Comparison of ENCODE assay signal across 24 cellular contexts in genomic region chr20:11053310-11053709, GRCh38.
DNase-seq lines count a peak whose midpoint lies in the region; ATAC-seq, FAIRE-seq and TF ChIP-seq lines count a peak whose summit lies in the region.
"Had no signal": no experiment of that assay in that cellular context is flagged by ENCODE, and none has a peak within 500 bp of the region (broad histone marks: within the 10 kb centered on the region; RNA-seq: fewer than 3 reads in every experiment).

No MANE protein-coding gene starts in this region.

- H3K4me1 ChIP-seq in HepG2 (ENCODE audit: insufficient read depth, low read length) (no peaks in the 10 kb centered on the region), right lobe of liver (no peaks in the 10 kb centered on the region)
- H3K4me1 ChIP-seq: BE2C had no signal

- no peaks in the 10 kb centered on the region for H4K20me1 ChIP-seq in HepG2 (ENCODE audit: insufficient read depth, low read length)
- H4K20me1 ChIP-seq: BLaER1 had no signal

- no peak overlapping the region for H3K27ac ChIP-seq in HepG2 (ENCODE audit: extremely low read length, insufficient read depth, low read length)
- no peak overlapping the region for H3K27ac ChIP-seq in right lobe of liver
- H3K27ac ChIP-seq: 22Rv1, BLaER1 had no signal

- TF ChIP-seq RAD21 in HepG2 (CRISPR knock-in tag; IDR thresholded peaks at IDR 0.05) = no peak

- H3K4me3 ChIP-seq in HepG2 (replicated peaks in 1 of 3; ENCODE audit: insufficient read depth in 1 of 3, low read depth in 2 of 3, low read length in 3 of 3) = no peak overlapping the region
- H3K4me3 ChIP-seq in right lobe of liver = no peak overlapping the region
- H3K4me3 ChIP-seq: BLaER1, GM12878 had no signal

- no peak for TF ChIP-seq POLR2A in HepG2 (IDR thresholded peaks at IDR 0.05; ENCODE audit: insufficient read depth in 1 of 2, low read depth in 2 of 2, low read length in 2 of 2)
- no peak for TF ChIP-seq POLR2A in right lobe of liver (IDR thresholded peaks at IDR 0.05)

- intact Hi-C loops in HepG2 (cut with micrococcal nuclease; ENCODE audit: unreplicated experiment) (no loop called here), right lobe of liver (cut with DNase I) (no loop called here)

- no peak overlapping the region for H3K4me2 ChIP-seq in HepG2 (ENCODE audit: low read depth, low read length)
- H3K4me2 ChIP-seq: BLaER1 had no signal

- no peak overlapping the region for H2AFZ ChIP-seq in HepG2 (ENCODE audit: low read length)

- H3K27me3 ChIP-seq in HepG2 (ENCODE audit: control insufficient read depth in 1 of 2, insufficient read depth in 2 of 2, low read length in 2 of 2) (no peaks in the 10 kb centered on the region), right lobe of liver (no peaks in the 10 kb centered on the region)
- H3K27me3 ChIP-seq: BE2C, BLaER1 had no signal

- TF ChIP-seq EP300 in HepG2 (IDR thresholded peaks at IDR 0.05; ENCODE audit: low read depth in 2 of 2, low read length in 2 of 2) (no peak), HepG2 (CRISPR knock-in tag; IDR thresholded peaks at IDR 0.05; ENCODE audit: borderline replicate concordance) (no peak)

- CTCF ChIA-PET in HepG2 (lab: Yijun Ruan, JAX; ENCODE audit: low intra/inter-chr PET ratio, low total read pairs) = no interaction called here

- in situ Hi-C loops in HepG2 (cut with HindIII; ENCODE audit: extremely low pct_ligation_motif_present, low pct_unique_long_range_greater_than_20kb) = no loop called here

- no peak overlapping the region for H3K9ac ChIP-seq in HepG2 (ENCODE audit: insufficient read depth, low read depth, low read length)
- H3K9ac ChIP-seq: BLaER1 had no signal

- BruUV-seq in HepG2 (replicated peaks; lab: Mats Ljungman, UMichigan) = no TSS peak

- no peaks in the 10 kb centered on the region for H3K79me2 ChIP-seq in HepG2 (ENCODE audit: insufficient read depth, low read length)

- H3K9me3 ChIP-seq in HepG2 (ENCODE audit: low read length) (no peaks in the 10 kb centered on the region), right lobe of liver (no peaks in the 10 kb centered on the region)
- H3K9me3 ChIP-seq: BE2C, BLaER1 had no signal

- POLR2A ChIA-PET in HepG2 (lab: Yijun Ruan, JAX) = no interaction called here

- no peak for FAIRE-seq in HepG2 (lab: Jason Lieb, UNC)
- peak; percentile 21 for FAIRE-seq in islet of Langerhans (lab: Jason Lieb, UNC)
- FAIRE-seq: GM12878, GM12892, GM18507 had no signal

- DNase-seq in HepG2 (ENCODE audit: low spot score) (no peak), right lobe of liver (no peak), GM19240 (ENCODE audit: insufficient read length, low spot score) (no peak)
- DNase-seq: ACHN; BE2C; C1 segment of cervical spinal cord; CD4-positive, alpha-beta memory T cell; CD4-positive, CD25-positive, alpha-beta regulatory T cell; CD8-positive, alpha-beta memory T cell; COR-L47; DMS 273 treated with DMSO at 0.1 percent for 48 hours; DMS153; DMS53; DMS79; DND-41; EL; GDM1 had no signal

- ATAC-seq in HepG2 (no peak), right lobe of liver (no peak), HG03097 (IDR thresholded peaks at IDR 0.05; ENCODE audit: low FRiP score, unreplicated experiment) (no peak)
- ATAC-seq: GM12878 had no signal

- TF ChIP-seq CTCF in HepG2 (CRISPR knock-in tag; IDR thresholded peaks at IDR 0.05) = no peak
- no peak for TF ChIP-seq CTCF in right lobe of liver (IDR thresholded peaks at IDR 0.05)

- H3K36me3 ChIP-seq in HepG2 (replicated peaks in 1 of 2; ENCODE audit: control insufficient read depth in 1 of 2, insufficient read depth in 2 of 2, low read length in 2 of 2) = no peaks in the 10 kb centered on the region
- H3K36me3 ChIP-seq in right lobe of liver = no peaks in the 10 kb centered on the region
- H3K36me3 ChIP-seq: BE2C, BLaER1 had no signal

TF ChIP-seq in HepG2, 621 proteins besides CTCF, POLR2A, EP300 and RAD21:
- no peak for TF ChIP-seq CERS6 (CRISPR knock-in tag; IDR thresholded peaks at IDR 0.05)
- TF ChIP-seq, protein P1, sequence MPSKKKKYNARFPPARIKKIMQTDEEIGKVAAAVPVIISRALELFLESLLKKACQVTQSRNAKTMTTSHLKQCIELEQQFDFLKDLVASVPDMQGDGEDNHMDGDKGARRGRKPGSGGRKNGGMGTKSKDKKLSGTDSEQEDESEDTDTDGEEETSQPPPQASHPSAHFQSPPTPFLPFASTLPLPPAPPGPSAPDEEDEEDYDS (CRISPR knock-in tag; IDR thresholded peaks at IDR 0.05) = no peak
- TF ChIP-seq, protein P2, sequence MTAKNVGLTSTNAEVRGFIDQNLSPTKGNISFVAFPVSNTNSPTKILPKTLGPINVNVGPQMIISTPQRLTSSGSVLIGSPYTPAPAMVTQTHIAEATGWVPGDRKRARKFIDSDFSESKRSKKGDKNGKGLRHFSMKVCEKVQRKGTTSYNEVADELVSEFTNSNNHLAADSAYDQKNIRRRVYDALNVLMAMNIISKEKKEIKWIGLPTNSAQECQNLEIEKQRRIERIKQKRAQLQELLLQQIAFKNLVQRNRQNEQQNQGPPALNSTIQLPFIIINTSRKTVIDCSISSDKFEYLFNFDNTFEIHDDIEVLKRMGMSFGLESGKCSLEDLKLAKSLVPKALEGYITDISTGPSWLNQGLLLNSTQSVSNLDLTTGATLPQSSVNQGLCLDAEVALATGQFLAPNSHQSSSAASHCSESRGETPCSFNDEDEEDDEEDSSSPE (CRISPR knock-in tag; IDR thresholded peaks at IDR 0.05) = no peak
- peak; percentile 64; the same call in 1 of the 2 replicates for TF ChIP-seq MAFF (IDR thresholded peaks at IDR 0.05; ENCODE audit: low read depth, low read length)
- no peak for TF ChIP-seq ZNF3 (CRISPR knock-in tag; IDR thresholded peaks at IDR 0.05)
- TF ChIP-seq MAFK (conservative IDR thresholded peaks at IDR 0.05 in 1 of 2, IDR thresholded peaks at IDR 0.05 in 1 of 2; ENCODE audit: low read length in 2 of 2) = peak; percentile 69 to 76
- TF ChIP-seq, protein P3, sequence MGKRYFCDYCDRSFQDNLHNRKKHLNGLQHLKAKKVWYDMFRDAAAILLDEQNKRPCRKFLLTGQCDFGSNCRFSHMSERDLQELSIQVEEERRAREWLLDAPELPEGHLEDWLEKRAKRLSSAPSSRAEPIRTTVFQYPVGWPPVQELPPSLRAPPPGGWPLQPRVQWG (CRISPR knock-in tag; IDR thresholded peaks at IDR 0.05; ENCODE audit: borderline replicate concordance, low read depth) = no peak
- no peak for TF ChIP-seq ZNF678 (CRISPR knock-in tag; IDR thresholded peaks at IDR 0.05)
- TF ChIP-seq TCF7 (IDR thresholded peaks at IDR 0.05; ENCODE audit: low read depth) = no peak
